ENCODE assay signal across 11 cellular contexts in the genomic region with DNA sequence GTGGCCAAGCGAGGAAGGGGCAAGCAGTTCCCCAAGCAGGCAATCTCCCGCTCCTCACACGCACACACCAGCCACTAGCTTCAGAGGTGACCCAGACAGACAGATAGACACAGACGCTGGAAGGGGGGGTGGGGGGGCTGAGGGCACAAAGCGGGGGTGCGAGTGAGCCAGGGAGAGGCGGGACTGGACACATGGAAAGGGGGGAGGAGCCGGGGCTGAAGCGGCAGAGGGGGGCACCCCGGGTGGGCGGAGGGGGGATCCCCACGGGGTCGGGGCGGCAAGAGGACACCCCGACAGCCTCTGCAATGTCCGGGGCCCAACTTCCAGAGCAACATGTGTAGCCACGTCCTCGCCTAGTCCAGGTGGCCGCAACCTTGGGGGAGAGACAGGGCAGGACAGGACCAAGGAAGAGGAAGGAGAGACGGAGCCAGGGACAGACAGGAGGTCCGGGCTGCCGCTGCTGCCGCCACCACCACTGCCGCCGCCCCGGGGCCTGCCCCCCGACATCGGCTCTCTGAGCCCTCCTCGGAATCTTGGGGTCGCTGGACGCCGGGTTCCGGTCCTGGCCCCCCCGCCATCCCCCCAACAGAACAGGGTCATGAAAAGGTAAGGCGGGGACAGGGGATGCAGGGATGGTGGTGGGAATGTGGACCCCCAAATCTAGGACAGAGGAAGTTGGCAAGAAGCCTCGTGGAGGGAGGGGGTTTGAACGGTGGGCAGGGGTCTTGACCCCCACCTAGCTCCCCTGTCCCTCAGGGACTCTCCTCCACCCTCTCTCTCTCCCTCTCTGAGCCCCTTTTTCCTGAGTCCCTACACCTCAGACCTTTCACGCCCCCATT. TPM values are rescaled to one million over a fixed set of nuclear protein-coding genes. Genes with fewer than 3 reads are reported as not detected.
DNase-seq lines count a peak whose midpoint lies in the region; ATAC-seq and TF ChIP-seq lines count a peak whose summit lies in the region.
"Had no signal": no experiment of that assay in that cellular context is flagged by ENCODE, and none has a peak within 500 bp of the region (broad histone marks: within the 10 kb centered on the region; RNA-seq: fewer than 3 reads in every experiment).

No MANE protein-coding gene starts in this region.

- BruUV-seq in Panc1 (replicated peaks; lab: Mats Ljungman, UMichigan): no TSS peak

- H3K4me3 ChIP-seq in Panc1 (ENCODE audit: low read depth in 2 of 2, low read length in 2 of 2) (peak overlapping the region; percentile 39 to 67), endodermal cell (ENCODE audit: low read length) (peak overlapping the region; percentile 76), skeletal muscle cell (ENCODE audit: low read depth, low read length) (peak overlapping the region; percentile 51), BE2C (ENCODE audit: low read depth, low read length) (no peak overlapping the region)

- no peak overlapping the region for H3K9ac ChIP-seq in endodermal cell (ENCODE audit: extremely low read depth, low read length, poor library complexity, severe bottlenecking)

- H3K36me3 ChIP-seq in Panc1 (ENCODE audit: control insufficient read depth, insufficient read depth, low read length): peaks cover 12% of the 10 kb centered on the region; the same call in 1 of the 2 replicates
- H3K36me3 ChIP-seq in endodermal cell (ENCODE audit: control insufficient read depth, insufficient read depth, low read length): peaks cover under 1% of the 10 kb centered on the region
- H3K36me3 ChIP-seq in BE2C: no peaks in the 10 kb centered on the region

- CTCF ChIA-PET in Panc1 (lab: Charles Lee): no interaction called here

- in situ Hi-C loops in Panc1 (cut with HindIII; ENCODE audit: low pct_unique_long_range_greater_than_20kb, low sequenced_read_pairs): no loop called here

- no peaks in the 10 kb centered on the region for H3K36me3 Mint-ChIP-seq in endodermal cell (ENCODE audit: low read depth)

- H3K4me1 ChIP-seq in Panc1 (ENCODE audit: control insufficient read depth, insufficient read depth, low read length) (peaks cover 33% of the 10 kb centered on the region), endodermal cell (ENCODE audit: control insufficient read depth, insufficient read depth, low read length) (no peaks in the 10 kb centered on the region), BE2C (peaks cover 14% of the 10 kb centered on the region)

- no peak for ATAC-seq in Panc1

- peaks cover 9% of the 10 kb centered on the region for H3K4me1 Mint-ChIP-seq in endodermal cell

- 23 to 26% methylated on average over 10 to 34 of the region's 38 CpGs for WGBS in endodermal cell (ENCODE audit: insufficient coverage in 1 of 2, insufficient read length in 1 of 2), 2 experiments

- TF ChIP-seq CTCF in Panc1 (IDR thresholded peaks at IDR 0.05) (no peak), endodermal cell (conservative IDR thresholded peaks at IDR 0.05) (no peak), BE2C (IDR thresholded peaks at IDR 0.05; ENCODE audit: low read depth, low read length) (no peak)

- peak; percentile 5 to 10 for DNase-seq in activated CD4-positive, alpha-beta T cell treated with anti-CD3 and anti-CD28 coated beads, Interleukin-2, amount 50 U/mL, for 48 hours
- no peak for DNase-seq in activated CD4-positive, alpha-beta T cell treated with anti-CD3 and anti-CD28 coated beads for 48 hours
- no peak for DNase-seq in Panc1 (ENCODE audit: low read depth, low spot score)
- no peak for DNase-seq in endodermal cell
- DNase-seq in skeletal muscle cell (ENCODE audit: low read depth): no peak
- DNase-seq in BE2C: no peak
- no peak for DNase-seq in SK-N-DZ (ENCODE audit: low spot score)
- DNase-seq in substantia nigra (lab: John Stamatoyannopoulos, UW): no peak
- DNase-seq: activated gamma-delta T cell treated with Interleukin-2 at 50 U/mL for 16 hours; stimulated activated CD4-positive, alpha-beta T cell treated with anti-CD3 and anti-CD28 coated beads, Interleukin-4, amount 100 ng/mL, for 4 hours had no signal

- peak overlapping the region; percentile 50 for H3K4me3 Mint-ChIP-seq in endodermal cell

- H3K27ac ChIP-seq in Panc1 (ENCODE audit: low read length) (0 out of 2 replicates have a peak overlapping the region, but pooled peaks have one; percentile 54), endodermal cell (ENCODE audit: low read depth, low read length) (peak overlapping the region; percentile 74), substantia nigra (ENCODE audit: low read depth, low read length, poor library complexity, severe bottlenecking) (no peak overlapping the region)

- H3K27ac Mint-ChIP-seq in endodermal cell: no peak overlapping the region

- H3K9me3 ChIP-seq in Panc1 (ENCODE audit: control insufficient read depth, insufficient read depth, low read depth, low read length) (no peaks in the 10 kb centered on the region), endodermal cell (ENCODE audit: control insufficient read depth, low read length) (no peaks in the 10 kb centered on the region), BE2C (no peaks in the 10 kb centered on the region)

- intact Hi-C loops in Panc1 (cut with micrococcal nuclease; ENCODE audit: unreplicated experiment): no loop called here

- H3K27me3 ChIP-seq in Panc1 (ENCODE audit: control insufficient read depth, insufficient read depth, low read length) (no peaks in the 10 kb centered on the region), endodermal cell (ENCODE audit: control insufficient read depth, insufficient read depth, low read length, poor library complexity, severe bottlenecking) (peaks cover 44% of the 10 kb centered on the region), BE2C (peaks cover 39% of the 10 kb centered on the region)

- POLR2A ChIA-PET in Panc1 (lab: Charles Lee): interaction anchor here (0.6 kb wide), 1 partner anchor 11 kb away, joined by 7 read pairs; no protein-coding TSS in a partner anchor

- peaks cover 63% of the 10 kb centered on the region for H3K27me3 Mint-ChIP-seq in endodermal cell (ENCODE audit: insufficient read depth)

- no peaks in the 10 kb centered on the region for H3K9me3 Mint-ChIP-seq in endodermal cell

RNA-seq across cellular contexts. Expression of a gene that starts 1.1 kb away (rescaled TPM):
- total RNA-seq in Panc1 (2021; ENCODE audit: unreplicated experiment) (6.2 TPM), endodermal cell (1 to 10 TPM in 1 of 2 donors, under 1 TPM in 1; 0.77 to 1.2 TPM)
- polyA plus RNA-seq in Panc1 (2012; ENCODE audit: insufficient read length): 8.3 TPM
- 10.1 TPM for polyA plus RNA-seq in endodermal cell (2013, experiment 1 of 2)
- 9.3 TPM for polyA plus RNA-seq in endodermal cell (2013, experiment 2 of 2)
- 0.31 TPM for polyA plus RNA-seq in BE2C (2012; ENCODE audit: insufficient read depth, insufficient read length, low read depth)
- polyA plus RNA-seq in SK-N-DZ (2014; cell fraction: cytosol; rRNA removed): 0.07 and 0.08 TPM in 2 replicates
- 0.24 TPM in 1 of 2 replicates, not detected in the other for polyA plus RNA-seq in SK-N-DZ (2014; cell fraction: nucleus; rRNA removed)

RNA-seq across cellular contexts. Expression of a gene that starts 3.2 kb away (rescaled TPM):
- total RNA-seq in Panc1 (2021; ENCODE audit: unreplicated experiment): 111 TPM
- 113 TPM for polyA plus RNA-seq in Panc1 (2012; ENCODE audit: insufficient read length)
- 100 to 1,000 TPM; 227 to 285 TPM for total RNA-seq in endodermal cell
- 254 TPM for polyA plus RNA-seq in endodermal cell (2013, experiment 1 of 2)
- polyA plus RNA-seq in endodermal cell (2013, experiment 2 of 2): 229 TPM
- 63.3 TPM for polyA plus RNA-seq in BE2C (2012; ENCODE audit: insufficient read depth, insufficient read length, low read depth)
- 42.6 and 46.1 TPM in 2 replicates for polyA plus RNA-seq in SK-N-DZ (2014; cell fraction: cytosol; rRNA removed)
- polyA plus RNA-seq in SK-N-DZ (2014; cell fraction: nucleus; rRNA removed): 16.9 and 19.5 TPM in 2 replicates

RNA-seq across cellular contexts. Expression of a gene that starts 30.4 kb away (rescaled TPM):
- total RNA-seq in Panc1 (2021; ENCODE audit: unreplicated experiment) (0.39 TPM), endodermal cell (not detected)
- polyA plus RNA-seq in Panc1 (2012; ENCODE audit: insufficient read length): 1.0 TPM
- 0.96 TPM for polyA plus RNA-seq in endodermal cell (2013, experiment 1 of 2)
- not detected for polyA plus RNA-seq in endodermal cell (2013, experiment 2 of 2)
- 1.7 TPM for polyA plus RNA-seq in BE2C (2012; ENCODE audit: insufficient read depth, insufficient read length, low read depth)
- polyA plus RNA-seq in SK-N-DZ (2014; cell fraction: cytosol; rRNA removed): not detected in 2 replicates
- polyA plus RNA-seq in SK-N-DZ (2014; cell fraction: nucleus; rRNA removed): not detected in 2 replicates
- total RNA-seq: mucosa of gallbladder had no signal

RNA-seq across cellular contexts. Expression of a gene that starts 30.8 kb away (rescaled TPM):
- total RNA-seq in Panc1 (2021; ENCODE audit: unreplicated experiment) (6.6 TPM), endodermal cell (10 to 100 TPM; 13.9 to 19.1 TPM)
- polyA plus RNA-seq in Panc1 (2012; ENCODE audit: insufficient read length): 6.2 TPM
- 12.9 TPM for polyA plus RNA-seq in endodermal cell (2013, experiment 1 of 2)
- polyA plus RNA-seq in endodermal cell (2013, experiment 2 of 2): 11.9 TPM
- 3.1 TPM for polyA plus RNA-seq in BE2C (2012; ENCODE audit: insufficient read depth, insufficient read length, low read depth)
- polyA plus RNA-seq in SK-N-DZ (2014; cell fraction: cytosol; rRNA removed): 3.7 and 6.0 TPM in 2 replicates
- polyA plus RNA-seq in SK-N-DZ (2014; cell fraction: nucleus; rRNA removed): 8.6 and 18.9 TPM in 2 replicates

RNA-seq across cellular contexts. Expression of a gene that starts 51.2 kb away (rescaled TPM):
- total RNA-seq in Panc1 (2021; ENCODE audit: unreplicated experiment): 56.7 TPM
- polyA plus RNA-seq in Panc1 (2012; ENCODE audit: insufficient read length): 41.4 TPM
- total RNA-seq in endodermal cell: 10 to 100 TPM; 36.6 to 39.2 TPM
- 15.0 TPM for polyA plus RNA-seq in endodermal cell (2013, experiment 1 of 2)
- polyA plus RNA-seq in endodermal cell (2013, experiment 2 of 2): 15.6 TPM
- polyA plus RNA-seq in BE2C (2012; ENCODE audit: insufficient read depth, insufficient read length, low read depth): 82.6 TPM
- 29.3 and 41.5 TPM in 2 replicates for polyA plus RNA-seq in SK-N-DZ (2014; cell fraction: cytosol; rRNA removed)
- 11.7 and 14.8 TPM in 2 replicates for polyA plus RNA-seq in SK-N-DZ (2014; cell fraction: nucleus; rRNA removed)

Comparison
In these comparisons a context has a peak if more than half of its experiments do, and no peak if none do; other contexts are left out.
1. DNase-seq: peak in activated CD4-positive, alpha-beta T cell treated with anti-CD3 and anti-CD28 coated beads, Interleukin-2, amount 50 U/mL, for 48 hours (2 of 2); none in activated CD4-positive, alpha-beta T cell treated with anti-CD3 and anti-CD28 coated beads for 48 hours (single experiment), Panc1 (single experiment), endodermal cell (single experiment), skeletal muscle cell (single experiment), BE2C (single experiment), SK-N-DZ (single experiment) and substantia nigra (0 of 49).